8 cellular contexts compared by ENCODE assay signal in the genomic region with DNA sequence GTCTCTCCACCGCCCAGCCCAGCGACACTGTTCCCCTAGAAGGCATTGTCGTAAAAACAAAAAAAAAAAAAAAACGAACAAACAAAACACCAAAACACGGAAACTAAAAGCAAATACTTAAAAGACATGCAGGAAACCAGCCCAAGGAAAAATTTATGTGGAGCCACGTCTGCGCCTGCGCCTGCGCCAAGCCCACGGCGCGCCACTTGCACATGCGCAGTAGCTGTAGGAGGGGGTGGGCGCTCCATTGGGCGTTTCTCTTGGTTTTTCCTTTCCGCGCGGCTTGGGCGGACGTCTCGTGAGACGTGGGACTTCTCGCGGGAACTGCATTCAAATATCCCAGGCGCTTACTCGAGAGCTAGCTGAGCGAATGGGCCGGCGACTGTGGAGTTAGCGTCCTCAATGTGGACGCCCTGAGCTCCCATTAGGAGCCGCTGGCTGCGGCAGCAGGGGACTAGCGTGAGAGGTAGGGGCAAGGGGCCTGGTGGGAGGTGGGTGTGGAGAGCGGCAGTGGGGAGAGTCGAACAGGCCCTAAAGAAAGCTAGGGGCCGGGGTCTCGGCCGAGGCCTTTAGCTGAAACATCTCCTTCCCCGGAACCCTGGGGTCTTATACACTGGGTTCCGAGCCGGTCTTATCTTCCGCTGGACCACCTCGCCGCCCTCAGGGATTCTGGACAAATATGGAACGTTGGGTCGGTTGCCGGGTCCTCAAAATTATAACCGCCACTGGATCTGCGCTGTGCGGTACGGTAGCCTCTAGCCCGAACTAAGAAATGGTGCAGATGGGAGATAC. TPM values are rescaled to one million over a fixed set of nuclear protein-coding genes. Genes with fewer than 3 reads are reported as not detected.
DNase-seq lines count a peak whose midpoint lies in the region; ATAC-seq and TF ChIP-seq lines count a peak whose summit lies in the region.

A gene with protein sequence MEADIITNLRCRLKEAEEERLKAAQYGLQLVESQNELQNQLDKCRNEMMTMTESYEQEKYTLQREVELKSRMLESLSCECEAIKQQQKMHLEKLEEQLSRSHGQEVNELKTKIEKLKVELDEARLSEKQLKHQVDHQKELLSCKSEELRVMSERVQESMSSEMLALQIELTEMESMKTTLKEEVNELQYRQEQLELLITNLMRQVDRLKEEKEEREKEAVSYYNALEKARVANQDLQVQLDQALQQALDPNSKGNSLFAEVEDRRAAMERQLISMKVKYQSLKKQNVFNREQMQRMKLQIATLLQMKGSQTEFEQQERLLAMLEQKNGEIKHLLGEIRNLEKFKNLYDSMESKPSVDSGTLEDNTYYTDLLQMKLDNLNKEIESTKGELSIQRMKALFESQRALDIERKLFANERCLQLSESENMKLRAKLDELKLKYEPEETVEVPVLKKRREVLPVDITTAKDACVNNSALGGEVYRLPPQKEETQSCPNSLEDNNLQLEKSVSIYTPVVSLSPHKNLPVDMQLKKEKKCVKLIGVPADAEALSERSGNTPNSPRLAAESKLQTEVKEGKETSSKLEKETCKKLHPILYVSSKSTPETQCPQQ (plus strand): TSS at position 350 of the 792 bp plus-strand sequence. CDS start 4,644 bp downstream, outside the sequence.

- TF ChIP-seq POLR2A in right lobe of liver (IDR thresholded peaks at IDR 0.05) = peak; percentile 80

- peak within 1 kb of the TSS; percentile 54 to 76 for H3K9ac ChIP-seq in duodenal mucosa (ENCODE audit: low read depth in 1 of 2, low read length in 2 of 2)

- CTCF ChIA-PET in activated CD4-positive, alpha-beta memory T cell treated with anti-CD3 and anti-CD28 coated beads for 36 hours (lab: Charles Lee) = interaction anchor here (0.5 to 2.2 kb wide), 9 partner anchors 9 to 637 kb away, joined by 3 to 8 read pairs (median 4); a partner anchor contains a TSS

- no peak for TF ChIP-seq CTCF in right lobe of liver (IDR thresholded peaks at IDR 0.05)

- peaks cover 0 to 4% of the 10 kb centered on the region in 2 donors for H3K4me1 ChIP-seq in duodenal mucosa (ENCODE audit: control insufficient read depth in 1 of 2, insufficient read depth in 2 of 2, low read length in 2 of 2)
- H3K4me1 ChIP-seq in right lobe of liver = peaks cover 0 to 8% (median 0%) of the 10 kb centered on the region in 4 donors

- ATAC-seq in GM19438 (IDR thresholded peaks at IDR 0.05; ENCODE audit: low read depth, unreplicated experiment) = peak; percentile 93
- ATAC-seq in HG03575 (IDR thresholded peaks at IDR 0.05; ENCODE audit: extremely low read depth, insufficient number of reproducible peaks, low FRiP score, unreplicated experiment) = peak; percentile 42
- peak; percentile 97 to 99 (median 99) for ATAC-seq in right lobe of liver

- under 1% methylated on average over 38 of the region's 53 CpGs for WGBS in right lobe of liver (ENCODE audit: insufficient coverage, low coverage, low lambda C conversion rate, missing lambda C conversion rate)

- H3K27me3 ChIP-seq in duodenal mucosa (ENCODE audit: control insufficient read depth in 1 of 2, insufficient read depth in 2 of 2, low read length in 2 of 2) = no peaks in the 10 kb centered on the region
- no peaks in the 10 kb centered on the region for H3K27me3 ChIP-seq in right lobe of liver

- H3K9me3 ChIP-seq in duodenal mucosa (ENCODE audit: control insufficient read depth in 1 of 2, low read length in 2 of 2) (no peaks in the 10 kb centered on the region), right lobe of liver (no peaks in the 10 kb centered on the region)

- no peaks in the 10 kb centered on the region for H3K27me3 Mint-ChIP-seq in activated CD4-positive, alpha-beta memory T cell treated with anti-CD3 and anti-CD28 coated beads for 36 hours

- POLR2A ChIA-PET in activated CD4-positive, alpha-beta memory T cell treated with anti-CD3 and anti-CD28 coated beads for 36 hours (lab: Charles Lee) = interaction anchor here (0.6 to 1.4 kb wide), 2 partner anchors 53 to 250 kb away, joined by 5 to 21 read pairs; a partner anchor contains a TSS

- peak; percentile 98 for DNase-seq in CD1c-positive myeloid dendritic cell (ENCODE audit: extremely low spot score)
- peak; percentile 82 for DNase-seq in NCI-H82 treated with DMSO at 0.1 percent for 48 hours (lab: John Stamatoyannopoulos, UW; ENCODE audit: unreplicated experiment)
- peak; percentile 97 for DNase-seq in activated CD4-positive, alpha-beta memory T cell treated with anti-CD3 and anti-CD28 coated beads for 36 hours
- peak; percentile 95 to 97 (median 96) for DNase-seq in right lobe of liver
- peak; percentile 92 to 93 for DNase-seq in stimulated activated CD4-positive, alpha-beta T cell treated with anti-CD3 and anti-CD28 coated beads, Interleukin-4, amount 100 ng/mL, for 4 hours

- H3K9me3 Mint-ChIP-seq in activated CD4-positive, alpha-beta memory T cell treated with anti-CD3 and anti-CD28 coated beads for 36 hours = no peaks in the 10 kb centered on the region

- H3K27ac Mint-ChIP-seq in activated CD4-positive, alpha-beta memory T cell treated with anti-CD3 and anti-CD28 coated beads for 36 hours = peak within 1 kb of the TSS; percentile 84

- H3K27ac ChIP-seq in duodenal mucosa (ENCODE audit: low read depth, low read length) = no peak within 1 kb of the TSS
- H3K27ac ChIP-seq in right lobe of liver = peak within 1 kb of the TSS; percentile 38 to 45 (median 41)

- peaks cover 31% of the 10 kb centered on the region for H3K4me1 Mint-ChIP-seq in activated CD4-positive, alpha-beta memory T cell treated with anti-CD3 and anti-CD28 coated beads for 36 hours (ENCODE audit: low read depth)

- intact Hi-C loops in activated CD4-positive, alpha-beta memory T cell treated with anti-CD3 and anti-CD28 coated beads for 36 hours (cut with micrococcal nuclease) = loop anchor here (1.0 to 5.0 kb wide), 8 partner anchors 54 to 1804 kb away; a partner anchor contains a TSS
- intact Hi-C loops in right lobe of liver (cut with DNase I) = no loop called here

- H3K4me3 Mint-ChIP-seq in activated CD4-positive, alpha-beta memory T cell treated with anti-CD3 and anti-CD28 coated beads for 36 hours = peak within 1 kb of the TSS; percentile 98

- H3K36me3 ChIP-seq in duodenal mucosa (ENCODE audit: control insufficient read depth in 1 of 2, insufficient read depth in 2 of 2, low read length in 2 of 2) = peaks cover 0 to under 1% of the 10 kb centered on the region in 2 donors
- H3K36me3 ChIP-seq in right lobe of liver = no peaks in the 10 kb centered on the region

- H3K4me3 ChIP-seq in duodenal mucosa (ENCODE audit: low read depth in 1 of 2, low read length in 2 of 2) = peak within 1 kb of the TSS; percentile 89 to 94
- peak within 1 kb of the TSS; percentile 70 to 75 (median 72) for H3K4me3 ChIP-seq in right lobe of liver

- H3K36me3 Mint-ChIP-seq in activated CD4-positive, alpha-beta memory T cell treated with anti-CD3 and anti-CD28 coated beads for 36 hours = peaks cover 10% of the 10 kb centered on the region

RNA-seq across cellular contexts. Expression of the gene that starts here (rescaled TPM):
- total RNA-seq in activated CD4-positive, alpha-beta memory T cell treated with anti-CD3 and anti-CD28 coated beads for 36 hours = 10 to 100 TPM; 32.7 to 34.9 TPM
- total RNA-seq in right lobe of liver = 1 to 10 TPM; 1.1 to 6.7 (median 2.4) TPM

Comparison
In these comparisons a context has a peak if more than half of its experiments do, and no peak if none do; other contexts are left out.
1. RNA of the gene that starts here (total RNA-seq): 32.7 to 34.9 TPM in activated CD4-positive, alpha-beta memory T cell treated with anti-CD3 and anti-CD28 coated beads for 36 hours; 1.1 to 6.7 TPM in right lobe of liver; every median in the first group is over 4 times any median in the second.
2. ATAC-seq: peak in every context shown above with its lines; median percentile 99 in right lobe of liver; 93 in GM19438; 42 in HG03575.
3. Peak in every context shown above with its lines, with median percentiles within 50 percentile points of each other: DNase-seq.